10 cellular contexts compared by ENCODE assay signal in genomic region chr6:166456360-166457156, GRCh38.
DNase-seq lines count a peak whose midpoint lies in the region; ATAC-seq, FAIRE-seq and TF ChIP-seq lines count a peak whose summit lies in the region.
"Had no signal": no experiment of that assay in that cellular context is flagged by ENCODE, and none has a peak within 500 bp of the region (broad histone marks: within the 10 kb centered on the region; RNA-seq: fewer than 3 reads in every experiment).

No MANE protein-coding gene starts in this region.

- H3K27me3 Mint-ChIP-seq in astrocyte (ENCODE audit: low read depth, unreplicated experiment) (no peaks in the 10 kb centered on the region), naive B cell (peaks cover 0 to 5% (median 3%) of the 10 kb centered on the region in 3 donors)

- H3K9me3 ChIP-seq in astrocyte (ENCODE audit: insufficient read depth, low read depth, low read length) (no peaks in the 10 kb centered on the region), smooth muscle cell (replicated peaks; ENCODE audit: low read depth) (no peaks in the 10 kb centered on the region)

- H3K36me3 Mint-ChIP-seq in astrocyte (ENCODE audit: low read depth, unreplicated experiment) (peaks cover 19% of the 10 kb centered on the region), naive B cell (peaks cover 7 to 22% of the 10 kb centered on the region in 2 donors)

- TF ChIP-seq CTCF in GM10266 (IDR thresholded peaks at IDR 0.05; ENCODE audit: control insufficient read depth, insufficient read depth, low read depth, missing control alignments) (peak; percentile 38), astrocyte (IDR thresholded peaks at IDR 0.05; ENCODE audit: insufficient read depth, low read depth, low read length) (peak; percentile 23), smooth muscle cell (IDR thresholded peaks at IDR 0.05; ENCODE audit: borderline replicate concordance, insufficient read depth, poor library complexity, severe bottlenecking) (no peak)

- H2AFZ ChIP-seq in astrocyte (ENCODE audit: low read depth, low read length), result no peak overlapping the region
- no peak overlapping the region for H2AFZ ChIP-seq in smooth muscle cell (ENCODE audit: low read depth)

- H3K9ac ChIP-seq in astrocyte (ENCODE audit: low read length) (no peak overlapping the region), smooth muscle cell (ENCODE audit: low read depth) (no peak overlapping the region)

- H3K9me3 Mint-ChIP-seq in astrocyte (ENCODE audit: unreplicated experiment), result no peaks in the 10 kb centered on the region
- peaks cover 4 to 16% (median 5%) of the 10 kb centered on the region in 7 donors for H3K9me3 Mint-ChIP-seq in naive B cell

- H3K4me1 ChIP-seq in astrocyte (ENCODE audit: insufficient read depth, low read length), result no peaks in the 10 kb centered on the region
- H3K4me1 ChIP-seq in smooth muscle cell (ENCODE audit: low read depth), result no peaks in the 10 kb centered on the region

- no peaks in the 10 kb centered on the region for H3F3A ChIP-seq in smooth muscle cell (ENCODE audit: low read depth)

- no peak for DNase-seq in GM10266 (ENCODE audit: extremely low spot score)
- DNase-seq in astrocyte (ENCODE audit: low read depth), result peak; percentile 36
- DNase-seq in naive B cell, result no peak
- DNase-seq in smooth muscle cell (lab: John Stamatoyannopoulos, UW; ENCODE audit: unreplicated experiment), result no peak
- no peak for DNase-seq in globus pallidus (ENCODE audit: low spot score)
- no peak for DNase-seq in NCI-H345 treated with DMSO at 0.1 percent for 48 hours (lab: John Stamatoyannopoulos, UW; ENCODE audit: unreplicated experiment)
- DNase-seq in dedifferentiated amniotic fluid mesenchymal stem cell (ENCODE audit: extremely low spot score), result no peak
- DNase-seq: erythroblast; stimulated activated CD4-positive, alpha-beta T cell treated with anti-CD3 and anti-CD28 coated beads, Interleukin-2, amount 100 ng/mL, for 48 hours had no signal

- H3K4me1 Mint-ChIP-seq in astrocyte (ENCODE audit: low read depth, unreplicated experiment) (no peaks in the 10 kb centered on the region), naive B cell (peaks cover 14 to 22% (median 17%) of the 10 kb centered on the region in 3 donors)

- ATAC-seq in HG03354 (IDR thresholded peaks at IDR 0.05; ENCODE audit: poor library complexity, severe bottlenecking, unreplicated experiment) (peak; percentile 59), naive B cell (ENCODE audit: low read depth in 2 of 2) (peak; percentile 62 to 72)

- H3K79me2 ChIP-seq in astrocyte (ENCODE audit: insufficient read depth, low read length) (no peaks in the 10 kb centered on the region), smooth muscle cell (ENCODE audit: low read depth) (no peaks in the 10 kb centered on the region)

- H3K27me3 ChIP-seq in astrocyte (ENCODE audit: insufficient read depth, low read length) (no peaks in the 10 kb centered on the region), smooth muscle cell (ENCODE audit: low read depth) (no peaks in the 10 kb centered on the region)

- no peak for FAIRE-seq in astrocyte (lab: Jason Lieb, UNC)

- 83% methylated on average over 6 of the region's 6 CpGs for WGBS in smooth muscle cell (ENCODE audit: low lambda C conversion rate)

- H3K27ac Mint-ChIP-seq in astrocyte (ENCODE audit: unreplicated experiment), result no peak overlapping the region
- H3K27ac Mint-ChIP-seq in naive B cell, result peak overlapping the region in 3 of 6 donors; percentile 61 to 86 (median 66)

- H3K36me3 ChIP-seq in astrocyte (ENCODE audit: insufficient read depth, low read length) (peaks cover 3% of the 10 kb centered on the region), smooth muscle cell (ENCODE audit: low read depth) (no peaks in the 10 kb centered on the region)

- H3K4me3 Mint-ChIP-seq in astrocyte (ENCODE audit: unreplicated experiment), result no peak overlapping the region
- H3K4me3 Mint-ChIP-seq in naive B cell, result peak overlapping the region in 1 of 8 donors; percentile 30

- H4K20me1 ChIP-seq in astrocyte (ENCODE audit: insufficient read depth, low read length), result no peaks in the 10 kb centered on the region
- no peaks in the 10 kb centered on the region for H4K20me1 ChIP-seq in smooth muscle cell (ENCODE audit: low read depth)

- no peak overlapping the region for H3K27ac ChIP-seq in astrocyte (ENCODE audit: low read depth, low read length)
- no peak overlapping the region for H3K27ac ChIP-seq in smooth muscle cell (ENCODE audit: low read depth)

- H3K4me3 ChIP-seq in astrocyte (ENCODE audit: insufficient read depth, low read depth, low read length) (no peak overlapping the region), smooth muscle cell (no peak overlapping the region)

- H3K4me2 ChIP-seq in astrocyte (ENCODE audit: low read length) (no peak overlapping the region), smooth muscle cell (no peak overlapping the region)
